In the genomic region with DNA sequence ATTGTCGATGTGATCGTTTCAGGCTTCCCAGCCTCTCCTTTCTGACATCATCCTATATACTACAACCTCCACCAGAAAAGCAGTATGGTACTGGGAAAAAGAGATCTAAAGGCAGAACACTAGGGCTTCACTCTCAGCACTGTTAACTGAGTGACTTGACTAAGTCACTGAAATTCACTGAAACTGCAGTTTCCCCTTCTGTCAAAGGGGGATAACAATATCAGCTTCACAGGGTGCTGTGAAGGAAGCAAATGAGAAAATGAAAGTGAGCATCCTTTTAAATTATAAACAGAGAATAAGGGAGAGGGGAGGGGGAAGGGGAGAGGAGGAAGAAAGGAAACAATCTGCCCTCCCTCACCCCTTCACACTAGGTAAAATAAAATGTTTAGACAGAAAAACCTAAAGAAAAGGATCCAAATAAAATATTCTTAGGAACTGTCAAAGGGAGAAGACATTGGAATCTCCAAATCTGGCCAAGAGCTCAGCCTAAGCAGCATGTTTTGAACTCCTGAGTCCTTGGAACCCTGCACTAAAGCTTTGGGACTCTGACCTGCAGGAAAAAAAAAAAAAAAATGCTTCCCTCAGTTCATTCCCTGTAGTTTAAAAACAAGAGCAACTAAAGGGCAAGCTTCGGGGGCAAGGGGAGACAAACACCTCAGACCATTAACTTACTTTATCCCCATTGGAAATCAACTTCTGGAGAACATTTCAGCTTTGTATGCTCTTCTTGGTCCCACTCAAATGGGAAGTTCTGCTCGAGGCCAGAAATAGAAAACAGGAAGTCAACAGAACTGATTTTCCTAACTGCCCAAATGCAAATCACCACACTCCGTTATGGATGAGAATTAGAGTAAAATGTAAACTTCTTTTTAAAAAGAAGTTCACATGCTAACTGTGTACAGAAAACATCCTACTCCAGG, we compare ENCODE assay signal across 9 cellular contexts.
DNase-seq lines count a peak whose midpoint lies in the region; ATAC-seq and TF ChIP-seq lines count a peak whose summit lies in the region.
"Had no signal": no experiment of that assay in that cellular context is flagged by ENCODE, and none has a peak within 500 bp of the region (broad histone marks: within the 10 kb centered on the region; RNA-seq: fewer than 3 reads in every experiment).

No MANE protein-coding gene starts in this region.

- H3K9me2 ChIP-seq in Karpas-422 (replicated peaks; ENCODE audit: insufficient read depth, low read length) (no peaks in the 10 kb centered on the region), GM23338 (ENCODE audit: insufficient read depth) (no peaks in the 10 kb centered on the region)

- peak overlapping the region; percentile 97 for H3K27ac ChIP-seq in Karpas-422 (ENCODE audit: low read length)
- H3K27ac ChIP-seq in lower lobe of right lung = no peak overlapping the region
- H3K27ac ChIP-seq in Peyer's patch = peak overlapping the region in 2 of 4 donors; percentile 55 to 66
- no peak overlapping the region for H3K27ac ChIP-seq in GM23338 (ENCODE audit: low read depth)

- H3K9me3 ChIP-seq in Karpas-422 (ENCODE audit: low read length) (no peaks in the 10 kb centered on the region), lower lobe of right lung (no peaks in the 10 kb centered on the region), Peyer's patch (no peaks in the 10 kb centered on the region)

- H3K79me2 ChIP-seq in Karpas-422 (ENCODE audit: low read length) = peaks cover 53% of the 10 kb centered on the region
- H3K79me2 ChIP-seq in GM23338 (replicated peaks; ENCODE audit: insufficient read depth) = no peaks in the 10 kb centered on the region

- H3K9me3 Mint-ChIP-seq in naive thymus-derived CD8-positive, alpha-beta T cell = no peaks in the 10 kb centered on the region
- no peaks in the 10 kb centered on the region for H3K9me3 Mint-ChIP-seq in GM23338

- H3K27me3 ChIP-seq in Karpas-422 (ENCODE audit: low read length) = no peaks in the 10 kb centered on the region
- no peaks in the 10 kb centered on the region for H3K27me3 ChIP-seq in lower lobe of right lung (ENCODE audit: low read depth)
- H3K27me3 ChIP-seq in Peyer's patch = no peaks in the 10 kb centered on the region
- no peaks in the 10 kb centered on the region for H3K27me3 ChIP-seq in GM23338 (ENCODE audit: insufficient read depth)

- H3K4me3 ChIP-seq in Karpas-422 (ENCODE audit: low read length) (peak overlapping the region; percentile 72), lower lobe of right lung (peak overlapping the region; percentile 9), Peyer's patch (peak overlapping the region in 1 of 4 donors; percentile 18), GM23338 (no peak overlapping the region)

- ATAC-seq in GM18508 (IDR thresholded peaks at IDR 0.05; ENCODE audit: insufficient read depth, unreplicated experiment) = peak; percentile 53
- peak; percentile 44 for ATAC-seq in GM21786 (IDR thresholded peaks at IDR 0.05; ENCODE audit: unreplicated experiment)
- ATAC-seq in lower lobe of right lung = no peak
- no peak for ATAC-seq in naive thymus-derived CD8-positive, alpha-beta T cell
- no peak for ATAC-seq in GM23338

- H3K27ac Mint-ChIP-seq in naive thymus-derived CD8-positive, alpha-beta T cell = peak overlapping the region in 1 of 10 donors; percentile 36
- H3K27ac Mint-ChIP-seq in GM23338 = no peak overlapping the region

- no peaks in the 10 kb centered on the region for H3K27me3 Mint-ChIP-seq in naive thymus-derived CD8-positive, alpha-beta T cell
- no peaks in the 10 kb centered on the region for H3K27me3 Mint-ChIP-seq in GM23338 (ENCODE audit: insufficient read depth, low read depth, poor library complexity)

- H3K4me1 ChIP-seq in Karpas-422 (ENCODE audit: low read length) = peaks cover 83% of the 10 kb centered on the region
- H3K4me1 ChIP-seq in lower lobe of right lung = peaks cover 6% of the 10 kb centered on the region
- H3K4me1 ChIP-seq in Peyer's patch = peaks cover 0 to 6% (median 0%) of the 10 kb centered on the region in 4 donors
- H3K4me1 ChIP-seq in GM23338 (ENCODE audit: insufficient read depth) = no peaks in the 10 kb centered on the region

- no peak overlapping the region for H3K4me3 Mint-ChIP-seq in naive thymus-derived CD8-positive, alpha-beta T cell
- H3K4me3 Mint-ChIP-seq in GM23338 = no peak overlapping the region

- H3K36me3 ChIP-seq in Karpas-422 (ENCODE audit: insufficient read depth, low read length) (0 out of 2 replicates have a peak, but pooled peaks cover 7% of the 10 kb centered on the region), lower lobe of right lung (no peaks in the 10 kb centered on the region), Peyer's patch (no peaks in the 10 kb centered on the region), GM23338 (ENCODE audit: insufficient read depth) (no peaks in the 10 kb centered on the region)

- peak; percentile 87 for DNase-seq in Karpas-422
- no peak for DNase-seq in lower lobe of right lung
- DNase-seq in naive thymus-derived CD8-positive, alpha-beta T cell = no peak
- no peak for DNase-seq in Peyer's patch
- no peak for DNase-seq in NCI-H128 (lab: John Stamatoyannopoulos, UW; ENCODE audit: unreplicated experiment)
- DNase-seq in GM23338 (ENCODE audit: low spot score) = no peak
- DNase-seq: hypothalamus had no signal

- H3K9ac ChIP-seq in Karpas-422 (ENCODE audit: low read length) = peak overlapping the region; percentile 87

- POLR2A ChIA-PET in naive thymus-derived CD8-positive, alpha-beta T cell (lab: Charles Lee) = no interaction called here

- H3K4me2 ChIP-seq in Karpas-422 (ENCODE audit: low read depth, low read length, poor library complexity, severe bottlenecking) (peak overlapping the region; percentile 81), GM23338 (no peak overlapping the region; the same call in 1 of the 2 replicates)

- TF ChIP-seq CTCF in lower lobe of right lung (IDR thresholded peaks at IDR 0.05) (no peak), Peyer's patch (IDR thresholded peaks at IDR 0.05) (no peak), GM23338 (conservative IDR thresholded peaks at IDR 0.05; ENCODE audit: low read depth in 2 of 2) (no peak)

- no peak for TF ChIP-seq POLR2A in Peyer's patch (IDR thresholded peaks at IDR 0.05)

- H4K20me1 ChIP-seq in Karpas-422 (ENCODE audit: insufficient read depth, low read depth, low read length) (no peaks in the 10 kb centered on the region), GM23338 (replicated peaks; ENCODE audit: insufficient read depth) (no peaks in the 10 kb centered on the region)

- no peaks in the 10 kb centered on the region for H3K36me3 Mint-ChIP-seq in naive thymus-derived CD8-positive, alpha-beta T cell
- no peaks in the 10 kb centered on the region for H3K36me3 Mint-ChIP-seq in GM23338 (ENCODE audit: low read depth)

- H2AFZ ChIP-seq in Karpas-422 (ENCODE audit: low read length) (peak overlapping the region; percentile 52), GM23338 (no peak overlapping the region)

- no peaks in the 10 kb centered on the region for H3F3A ChIP-seq in GM23338 (replicated peaks; ENCODE audit: low read depth)

- intact Hi-C loops in lower lobe of right lung (cut with DNase I) = no loop called here

- peaks cover 3 to 22% (median 6%) of the 10 kb centered on the region in 4 donors for H3K4me1 Mint-ChIP-seq in naive thymus-derived CD8-positive, alpha-beta T cell
- peaks cover 2% of the 10 kb centered on the region; the same call in 2 of the 3 replicates for H3K4me1 Mint-ChIP-seq in GM23338

TF ChIP-seq in GM23338, 12 proteins besides CTCF, POLR2A, EP300 and RAD21 (continues in another document):
- TF ChIP-seq ZNF331 (CRISPR knock-in tag; IDR thresholded peaks at IDR 0.05; ENCODE audit: low read depth) = no peak
- TF ChIP-seq, protein P1, sequence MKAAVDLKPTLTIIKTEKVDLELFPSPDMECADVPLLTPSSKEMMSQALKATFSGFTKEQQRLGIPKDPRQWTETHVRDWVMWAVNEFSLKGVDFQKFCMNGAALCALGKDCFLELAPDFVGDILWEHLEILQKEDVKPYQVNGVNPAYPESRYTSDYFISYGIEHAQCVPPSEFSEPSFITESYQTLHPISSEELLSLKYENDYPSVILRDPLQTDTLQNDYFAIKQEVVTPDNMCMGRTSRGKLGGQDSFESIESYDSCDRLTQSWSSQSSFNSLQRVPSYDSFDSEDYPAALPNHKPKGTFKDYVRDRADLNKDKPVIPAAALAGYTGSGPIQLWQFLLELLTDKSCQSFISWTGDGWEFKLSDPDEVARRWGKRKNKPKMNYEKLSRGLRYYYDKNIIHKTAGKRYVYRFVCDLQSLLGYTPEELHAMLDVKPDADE (IDR thresholded peaks at IDR 0.05) = no peak
- TF ChIP-seq JUNB (IDR thresholded peaks at IDR 0.05; ENCODE audit: unreplicated experiment) = no peak
- no peak for TF ChIP-seq CREB1 (CRISPR knock-in tag; IDR thresholded peaks at IDR 0.05; ENCODE audit: low read depth)
- no peak for TF ChIP-seq NANOG (IDR thresholded peaks at IDR 0.05; ENCODE audit: borderline replicate concordance)
- TF ChIP-seq POLR2AphosphoS5 (IDR thresholded peaks at IDR 0.05; ENCODE audit: low read depth) = no peak
- no peak for TF ChIP-seq ZNF114 (CRISPR knock-in tag; IDR thresholded peaks at IDR 0.05)
- TF ChIP-seq, protein P2, sequence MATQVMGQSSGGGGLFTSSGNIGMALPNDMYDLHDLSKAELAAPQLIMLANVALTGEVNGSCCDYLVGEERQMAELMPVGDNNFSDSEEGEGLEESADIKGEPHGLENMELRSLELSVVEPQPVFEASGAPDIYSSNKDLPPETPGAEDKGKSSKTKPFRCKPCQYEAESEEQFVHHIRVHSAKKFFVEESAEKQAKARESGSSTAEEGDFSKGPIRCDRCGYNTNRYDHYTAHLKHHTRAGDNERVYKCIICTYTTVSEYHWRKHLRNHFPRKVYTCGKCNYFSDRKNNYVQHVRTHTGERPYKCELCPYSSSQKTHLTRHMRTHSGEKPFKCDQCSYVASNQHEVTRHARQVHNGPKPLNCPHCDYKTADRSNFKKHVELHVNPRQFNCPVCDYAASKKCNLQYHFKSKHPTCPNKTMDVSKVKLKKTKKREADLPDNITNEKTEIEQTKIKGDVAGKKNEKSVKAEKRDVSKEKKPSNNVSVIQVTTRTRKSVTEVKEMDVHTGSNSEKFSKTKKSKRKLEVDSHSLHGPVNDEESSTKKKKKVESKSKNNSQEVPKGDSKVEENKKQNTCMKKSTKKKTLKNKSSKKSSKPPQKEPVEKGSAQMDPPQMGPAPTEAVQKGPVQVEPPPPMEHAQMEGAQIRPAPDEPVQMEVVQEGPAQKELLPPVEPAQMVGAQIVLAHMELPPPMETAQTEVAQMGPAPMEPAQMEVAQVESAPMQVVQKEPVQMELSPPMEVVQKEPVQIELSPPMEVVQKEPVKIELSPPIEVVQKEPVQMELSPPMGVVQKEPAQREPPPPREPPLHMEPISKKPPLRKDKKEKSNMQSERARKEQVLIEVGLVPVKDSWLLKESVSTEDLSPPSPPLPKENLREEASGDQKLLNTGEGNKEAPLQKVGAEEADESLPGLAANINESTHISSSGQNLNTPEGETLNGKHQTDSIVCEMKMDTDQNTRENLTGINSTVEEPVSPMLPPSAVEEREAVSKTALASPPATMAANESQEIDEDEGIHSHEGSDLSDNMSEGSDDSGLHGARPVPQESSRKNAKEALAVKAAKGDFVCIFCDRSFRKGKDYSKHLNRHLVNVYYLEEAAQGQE (IDR thresholded peaks at IDR 0.05; ENCODE audit: unreplicated experiment) = no peak

Comparison
In these comparisons a context has a peak if more than half of its experiments do, and no peak if none do; other contexts are left out.
1. ATAC-seq: peak in GM18508 (single experiment) and GM21786 (single experiment); none in lower lobe of right lung (0 of 2), naive thymus-derived CD8-positive, alpha-beta T cell (0 of 2) and GM23338 (single experiment).